11 cellular contexts compared by ENCODE assay signal in the genomic region with DNA sequence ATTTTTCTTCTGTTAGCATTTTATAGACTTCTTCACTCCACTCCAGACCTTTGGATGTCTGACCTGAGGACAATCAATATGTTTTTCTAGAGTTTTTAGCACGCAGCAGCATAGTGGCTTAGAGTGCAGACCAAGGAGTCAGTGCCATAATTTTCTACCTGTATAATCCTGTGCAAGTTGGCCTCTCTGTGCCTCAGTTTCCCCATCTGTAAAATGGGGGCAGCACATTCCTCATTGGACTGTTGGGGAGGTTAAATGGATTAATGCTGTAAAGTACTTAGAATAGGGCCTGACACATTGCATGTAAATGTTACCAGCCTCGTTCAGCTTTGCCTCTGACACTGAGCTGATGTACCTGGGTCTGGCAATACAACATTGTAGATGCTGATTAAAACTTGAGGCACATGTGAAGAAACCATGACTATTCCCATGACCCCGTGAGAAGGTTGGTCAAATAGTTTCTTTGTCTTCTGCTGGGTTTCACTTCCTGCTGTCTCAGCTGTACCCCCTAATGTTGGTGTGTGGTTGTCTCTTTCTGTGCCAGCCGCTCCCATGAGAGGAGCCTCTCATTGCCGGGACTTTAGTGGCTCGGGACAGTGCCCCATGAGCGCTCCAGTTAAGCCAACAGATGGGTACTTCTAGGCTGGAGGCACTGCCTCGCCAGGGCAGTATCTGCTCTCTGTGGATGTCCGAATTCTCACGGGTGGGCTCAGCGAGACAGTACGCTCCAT.
DNase-seq lines count a peak whose midpoint lies in the region; ATAC-seq and TF ChIP-seq lines count a peak whose summit lies in the region.
"Had no signal": no experiment of that assay in that cellular context is flagged by ENCODE, and none has a peak within 500 bp of the region (broad histone marks: within the 10 kb centered on the region; RNA-seq: fewer than 3 reads in every experiment).

No MANE protein-coding gene starts in this region.

- H3K4me1 ChIP-seq in naive thymus-derived CD4-positive, alpha-beta T cell (ENCODE audit: control insufficient read depth in 2 of 2, insufficient read depth in 2 of 2, low read length in 2 of 2): no peaks in the 10 kb centered on the region
- no peaks in the 10 kb centered on the region for H3K4me1 ChIP-seq in BE2C

- DNase-seq in naive thymus-derived CD4-positive, alpha-beta T cell: no peak
- DNase-seq in BE2C: no peak
- DNase-seq in NCI-H2227 treated with DMSO at 0.1 percent for 48 hours (lab: John Stamatoyannopoulos, UW): no peak
- DNase-seq in activated CD8-positive, alpha-beta T cell treated with anti-CD3 and anti-CD28 coated beads, Interleukin-2, amount 10 ng/mL, durations not matched to agents 7 days and 5 days: no peak
- DNase-seq: activated CD8-positive, alpha-beta memory T cell treated with anti-CD3 and anti-CD28 coated beads, Interleukin-2, amount 50 U/mL, for 4 hours; GM23248; NCI-H510A treated with DMSO at 0.1 percent for 48 hours; T1000 had no signal

- H3K9me3 ChIP-seq in naive thymus-derived CD4-positive, alpha-beta T cell (ENCODE audit: control insufficient read depth in 2 of 3, low read length in 3 of 3): no peaks in the 10 kb centered on the region
- H3K9me3 ChIP-seq in BE2C: no peaks in the 10 kb centered on the region

- CTCF ChIA-PET in naive thymus-derived CD4-positive, alpha-beta T cell (lab: Charles Lee): no interaction called here
- CTCF ChIA-PET in activated CD8-positive, alpha-beta T cell treated with anti-CD3 and anti-CD28 coated beads, Interleukin-2, amount 10 ng/mL, durations not matched to agents 7 days and 5 days (lab: Charles Lee): no interaction called here

- ATAC-seq in GM18861 (IDR thresholded peaks at IDR 0.05; ENCODE audit: unreplicated experiment) (peak; percentile 88), GM21576 (IDR thresholded peaks at IDR 0.05; ENCODE audit: unreplicated experiment) (peak; percentile 65)
- peak; percentile 32 for ATAC-seq in naive thymus-derived CD4-positive, alpha-beta T cell
- no peak for ATAC-seq in activated CD8-positive, alpha-beta T cell treated with anti-CD3 and anti-CD28 coated beads, Interleukin-2, amount 10 ng/mL, durations not matched to agents 7 days and 5 days

- H3K36me3 Mint-ChIP-seq in IgD-negative memory B cell: no peaks in the 10 kb centered on the region
- H3K36me3 Mint-ChIP-seq in naive thymus-derived CD4-positive, alpha-beta T cell: no peaks in the 10 kb centered on the region
- no peaks in the 10 kb centered on the region for H3K36me3 Mint-ChIP-seq in activated CD8-positive, alpha-beta T cell treated with anti-CD3 and anti-CD28 coated beads, Interleukin-2, amount 10 ng/mL, durations not matched to agents 7 days and 5 days (ENCODE audit: low read depth)

- peak overlapping the region; percentile 49 to 76 (median 71) for H3K27ac Mint-ChIP-seq in IgD-negative memory B cell
- H3K27ac Mint-ChIP-seq in naive thymus-derived CD4-positive, alpha-beta T cell: no peak overlapping the region
- no peak overlapping the region for H3K27ac Mint-ChIP-seq in activated CD8-positive, alpha-beta T cell treated with anti-CD3 and anti-CD28 coated beads, Interleukin-2, amount 10 ng/mL, durations not matched to agents 7 days and 5 days

- no peak overlapping the region for H3K4me3 ChIP-seq in naive thymus-derived CD4-positive, alpha-beta T cell (ENCODE audit: low read length)
- H3K4me3 ChIP-seq in BE2C (ENCODE audit: low read depth, low read length): no peak overlapping the region
- H3K4me3 ChIP-seq: GM23248 had no signal

- no peak for TF ChIP-seq CTCF in BE2C (IDR thresholded peaks at IDR 0.05; ENCODE audit: low read depth, low read length)

- H3K4me3 Mint-ChIP-seq in IgD-negative memory B cell: peak overlapping the region in 3 of 4 donors; percentile 8 to 81 (median 11)
- peak overlapping the region in 1 of 10 donors; percentile 15 for H3K4me3 Mint-ChIP-seq in naive thymus-derived CD4-positive, alpha-beta T cell
- H3K4me3 Mint-ChIP-seq in activated CD8-positive, alpha-beta T cell treated with anti-CD3 and anti-CD28 coated beads, Interleukin-2, amount 10 ng/mL, durations not matched to agents 7 days and 5 days: no peak overlapping the region

- H3K36me3 ChIP-seq in naive thymus-derived CD4-positive, alpha-beta T cell (ENCODE audit: control insufficient read depth in 2 of 3, insufficient read depth in 3 of 3, low read length in 3 of 3): no peaks in the 10 kb centered on the region
- no peaks in the 10 kb centered on the region for H3K36me3 ChIP-seq in BE2C

- intact Hi-C loops in naive thymus-derived CD4-positive, alpha-beta T cell (cut with micrococcal nuclease): no loop called here

- H3K27ac ChIP-seq in naive thymus-derived CD4-positive, alpha-beta T cell (ENCODE audit: low read depth, low read length): no peak overlapping the region
- H3K27ac ChIP-seq: GM23248 had no signal

- no peaks in the 10 kb centered on the region for H3K27me3 ChIP-seq in naive thymus-derived CD4-positive, alpha-beta T cell (ENCODE audit: control insufficient read depth in 2 of 2, insufficient read depth in 2 of 2, low read length in 2 of 2)
- H3K27me3 ChIP-seq in BE2C: no peaks in the 10 kb centered on the region; the same call in 1 of the 2 replicates

- H3K27me3 Mint-ChIP-seq in IgD-negative memory B cell: no peaks in the 10 kb centered on the region
- H3K27me3 Mint-ChIP-seq in naive thymus-derived CD4-positive, alpha-beta T cell: peaks cover 0 to 10% (median 0%) of the 10 kb centered on the region in 5 donors
- H3K27me3 Mint-ChIP-seq in activated CD8-positive, alpha-beta T cell treated with anti-CD3 and anti-CD28 coated beads, Interleukin-2, amount 10 ng/mL, durations not matched to agents 7 days and 5 days (ENCODE audit: low read depth): peaks cover 2% of the 10 kb centered on the region

- H3K4me1 Mint-ChIP-seq in IgD-negative memory B cell: peaks cover 26 to 32% (median 28%) of the 10 kb centered on the region in 3 donors
- peaks cover 6 to 43% (median 14%) of the 10 kb centered on the region in 7 donors for H3K4me1 Mint-ChIP-seq in naive thymus-derived CD4-positive, alpha-beta T cell
- H3K4me1 Mint-ChIP-seq in activated CD8-positive, alpha-beta T cell treated with anti-CD3 and anti-CD28 coated beads, Interleukin-2, amount 10 ng/mL, durations not matched to agents 7 days and 5 days (ENCODE audit: low read depth): no peaks in the 10 kb centered on the region

- no peaks in the 10 kb centered on the region for H3K9me3 Mint-ChIP-seq in IgD-negative memory B cell
- no peaks in the 10 kb centered on the region for H3K9me3 Mint-ChIP-seq in naive thymus-derived CD4-positive, alpha-beta T cell
- H3K9me3 Mint-ChIP-seq in activated CD8-positive, alpha-beta T cell treated with anti-CD3 and anti-CD28 coated beads, Interleukin-2, amount 10 ng/mL, durations not matched to agents 7 days and 5 days (ENCODE audit: insufficient read depth): no peaks in the 10 kb centered on the region

- POLR2A ChIA-PET in naive thymus-derived CD4-positive, alpha-beta T cell (lab: Charles Lee): no interaction called here
- POLR2A ChIA-PET in activated CD8-positive, alpha-beta T cell treated with anti-CD3 and anti-CD28 coated beads, Interleukin-2, amount 10 ng/mL, durations not matched to agents 7 days and 5 days (lab: Charles Lee): no interaction called here

Comparison
In these comparisons a context has a peak if more than half of its experiments do, and no peak if none do; other contexts are left out.
1. H3K27ac Mint-ChIP-seq: peak in IgD-negative memory B cell (3 of 3); none in naive thymus-derived CD4-positive, alpha-beta T cell (0 of 9) and activated CD8-positive, alpha-beta T cell treated with anti-CD3 and anti-CD28 coated beads, Interleukin-2, amount 10 ng/mL, durations not matched to agents 7 days and 5 days (single experiment).